Comparison of ENCODE assay signal across 18 cellular contexts in the genomic region with DNA sequence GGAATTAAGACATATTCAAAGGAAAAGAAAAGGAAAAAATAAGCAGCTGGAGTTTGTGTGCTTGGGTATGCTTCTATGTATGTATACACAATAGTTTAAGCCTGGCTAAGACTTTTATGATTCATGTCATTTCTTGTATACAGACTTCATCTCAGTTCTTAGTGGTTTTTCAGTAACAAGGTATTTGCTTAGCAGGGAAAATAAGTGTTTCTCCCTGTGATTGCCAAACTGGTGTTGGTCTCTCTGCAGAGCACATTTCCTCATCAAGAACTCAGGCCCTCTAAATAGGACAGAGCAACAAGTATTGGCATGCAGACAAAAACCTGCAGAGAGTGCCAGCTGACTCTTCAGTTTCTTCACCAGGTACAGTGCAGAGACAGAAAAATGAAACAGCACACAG.
A peak's percentile ranks its signal among the peaks of the same experiment; 100 is the strongest.
DNase-seq lines count a peak whose midpoint lies in the region; ATAC-seq and TF ChIP-seq lines count a peak whose summit lies in the region.
"Had no signal": no experiment of that assay in that cellular context is flagged by ENCODE, and none has a peak within 500 bp of the region (broad histone marks: within the 10 kb centered on the region; RNA-seq: fewer than 3 reads in every experiment).

No MANE protein-coding gene starts in this region.

- H3K27ac ChIP-seq in RWPE2 (ENCODE audit: poor library complexity, severe bottlenecking) = no peak overlapping the region
- H3K27ac ChIP-seq: 22Rv1, suprapubic skin had no signal

- peak; percentile 17; the same call in 1 of the 3 replicates for ATAC-seq in RWPE2 (ENCODE audit: low read depth)

- H3K27me3 ChIP-seq in RWPE2 (ENCODE audit: insufficient read depth, poor library complexity, severe bottlenecking) = no peaks in the 10 kb centered on the region
- H3K27me3 ChIP-seq: suprapubic skin had no signal

- H3K36me3 ChIP-seq in RWPE2 (ENCODE audit: low read depth) = no peaks in the 10 kb centered on the region
- H3K36me3 ChIP-seq: suprapubic skin had no signal

- TF ChIP-seq CTCF in RWPE2 (IDR thresholded peaks at IDR 0.05; ENCODE audit: poor library complexity, severe bottlenecking) (no peak), fibroblast of the aortic adventitia (IDR thresholded peaks at IDR 0.05; ENCODE audit: insufficient read depth, low read length) (no peak), retinal pigment epithelial cell (conservative IDR thresholded peaks at IDR 0.05; ENCODE audit: low read depth, low read length) (no peak), GM10266 (IDR thresholded peaks at IDR 0.05; ENCODE audit: control insufficient read depth, insufficient read depth, low read depth, missing control alignments) (no peak)

- DNase-seq in NCI-H1105 treated with DMSO at 0.1 percent for 48 hours (lab: John Stamatoyannopoulos, UW) = peak; percentile 16
- no peak for DNase-seq in NCI-H1105 (lab: John Stamatoyannopoulos, UW)
- DNase-seq in RWPE2 (ENCODE audit: low spot score) = no peak
- peak; percentile 29 for DNase-seq in fibroblast of the aortic adventitia (ENCODE audit: low read depth)
- peak; percentile 42 for DNase-seq in retinal pigment epithelial cell (ENCODE audit: low read depth)
- no peak for DNase-seq in GM10266 (ENCODE audit: extremely low spot score)
- no peak for DNase-seq in occipital lobe (lab: John Stamatoyannopoulos, UW)
- DNase-seq in superior temporal gyrus (ENCODE audit: extremely low spot score) = no peak
- DNase-seq: activated CD4-positive, alpha-beta T cell treated with anti-CD3 and anti-CD28 coated beads for 4 hours; activated naive CD8-positive, alpha-beta T cell treated with anti-CD3 and anti-CD28 coated beads for 36 hours; activated T-cell treated with anti-CD3 and anti-CD28 coated beads for 4 hours; CD4-positive, alpha-beta T cell; Kasumi-1; NCI-H187 treated with DMSO at 0.1 percent for 48 hours; SIG-M5; T-helper 2 cell had no signal

- no peaks in the 10 kb centered on the region for H3K9me3 ChIP-seq in RWPE2 (ENCODE audit: severe bottlenecking)
- H3K9me3 ChIP-seq: suprapubic skin had no signal

- no peak overlapping the region for H3K4me3 ChIP-seq in RWPE2 (ENCODE audit: severe bottlenecking)
- H3K4me3 ChIP-seq in fibroblast of the aortic adventitia (ENCODE audit: low read depth, low read length) = no peak overlapping the region
- no peak overlapping the region for H3K4me3 ChIP-seq in retinal pigment epithelial cell (ENCODE audit: low read length)
- H3K4me3 ChIP-seq: suprapubic skin had no signal

- H3K4me1 ChIP-seq in RWPE2 (ENCODE audit: insufficient read depth, poor library complexity, severe bottlenecking) = no peaks in the 10 kb centered on the region
- H3K4me1 ChIP-seq: suprapubic skin had no signal

Comparison
In these comparisons a context has a peak if more than half of its experiments do, and no peak if none do; other contexts are left out.
1. DNase-seq: peak in NCI-H1105 treated with DMSO at 0.1 percent for 48 hours (single experiment), fibroblast of the aortic adventitia (single experiment) and retinal pigment epithelial cell (single experiment); none in NCI-H1105 (single experiment), RWPE2 (single experiment), GM10266 (single experiment), occipital lobe (single experiment) and superior temporal gyrus (single experiment).